ENCODE assay signal across 11 cellular contexts in the genomic region with DNA sequence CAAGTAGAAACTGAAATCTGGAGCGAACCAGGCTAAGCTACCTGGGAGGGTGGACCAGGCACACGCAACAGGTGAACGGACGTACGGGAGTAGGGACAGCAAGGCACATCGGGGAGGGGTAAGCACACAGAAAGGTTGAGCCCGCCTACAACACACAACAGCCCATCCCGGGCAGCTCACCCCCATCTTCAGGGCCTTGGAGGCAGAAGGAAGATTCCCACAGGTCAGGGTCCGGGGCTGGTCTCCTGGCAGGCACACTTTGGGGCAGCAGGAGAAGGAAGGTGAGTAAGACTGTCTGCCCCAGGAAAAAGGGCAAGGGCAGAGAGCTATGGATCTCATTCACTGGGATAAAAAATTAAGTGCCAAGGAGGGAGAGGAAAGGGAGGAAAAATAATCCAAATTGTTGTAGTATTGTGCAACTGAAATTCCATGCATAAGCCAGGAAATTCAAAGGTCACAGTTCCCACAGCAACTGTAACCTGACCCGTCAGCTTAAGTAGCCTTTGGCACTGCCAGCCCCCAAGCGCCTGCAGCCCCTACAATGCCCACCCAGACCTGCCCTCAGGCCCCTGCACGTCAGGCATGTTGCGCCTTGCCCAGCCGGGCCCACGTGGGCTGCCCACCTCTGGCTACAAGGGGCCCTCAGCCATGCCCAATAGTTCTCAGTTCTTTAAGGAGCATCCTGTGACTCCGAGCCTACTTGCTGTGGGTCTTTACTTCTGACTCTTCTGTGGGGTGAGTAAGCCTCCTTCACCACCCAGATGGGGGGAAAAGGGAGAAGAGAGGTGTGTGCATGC. TPM values are rescaled to one million over a fixed set of nuclear protein-coding genes. Genes with fewer than 3 reads are reported as not detected.
DNase-seq lines count a peak whose midpoint lies in the region; ATAC-seq, FAIRE-seq and TF ChIP-seq lines count a peak whose summit lies in the region.
"Had no signal": no experiment of that assay in that cellular context is flagged by ENCODE, and none has a peak within 500 bp of the region (broad histone marks: within the 10 kb centered on the region; RNA-seq: fewer than 3 reads in every experiment).

No MANE protein-coding gene starts in this region.

- H3K4me2 ChIP-seq in HepG2 (ENCODE audit: low read depth, low read length): peak overlapping the region; percentile 92
- H3K4me2 ChIP-seq: KMS-11 had no signal

- H3K36me3 ChIP-seq in HepG2 (replicated peaks in 1 of 2; ENCODE audit: control insufficient read depth in 1 of 2, insufficient read depth in 2 of 2, low read length in 2 of 2): no peaks in the 10 kb centered on the region

- H3K27me3 ChIP-seq in HepG2 (ENCODE audit: control insufficient read depth in 1 of 2, insufficient read depth in 2 of 2, low read length in 2 of 2): no peaks in the 10 kb centered on the region

- peaks cover 2% of the 10 kb centered on the region for H3K4me1 Mint-ChIP-seq in activated naive CD4-positive, alpha-beta T cell treated with anti-CD3 and anti-CD28 coated beads, Interleukin-2, amount 10 ng/mL, durations not matched to agents 7 days and 5 days

- peak overlapping the region; percentile 80 for H3K27ac ChIP-seq in HepG2 (ENCODE audit: extremely low read length, insufficient read depth, low read length)
- H3K27ac ChIP-seq: KMS-11 had no signal

- in situ Hi-C loops in HepG2 (cut with HindIII; ENCODE audit: extremely low pct_ligation_motif_present, low pct_unique_long_range_greater_than_20kb) (no loop called here), GM13977 (cut with MboI; ENCODE audit: low pct_unique_long_range_greater_than_20kb, low sequenced_read_pairs, unreplicated experiment) (no loop called here)

- POLR2A ChIA-PET in HepG2 (lab: Yijun Ruan, JAX): interaction anchor here (0.7 to 1.5 kb wide), 6 partner anchors 10 to 105 kb away, joined by 3 to 5 read pairs (median 3); a partner anchor contains a TSS

- FAIRE-seq in HepG2 (lab: Jason Lieb, UNC): peak; percentile 91
- FAIRE-seq in urothelium cell line (lab: Jason Lieb, UNC): no peak

- CTCF ChIA-PET in activated naive CD4-positive, alpha-beta T cell treated with anti-CD3 and anti-CD28 coated beads, Interleukin-2, amount 10 ng/mL, durations not matched to agents 7 days and 5 days (lab: Charles Lee): no interaction called here
- CTCF ChIA-PET in HepG2 (lab: Yijun Ruan, JAX; ENCODE audit: low intra/inter-chr PET ratio, low total read pairs): no interaction called here

- TF ChIP-seq EP300 in HepG2 (IDR thresholded peaks at IDR 0.05; ENCODE audit: low read depth in 2 of 2, low read length in 2 of 2) (peak; percentile 73 to 74; a peak in 2 of 4 replicates), HepG2 (CRISPR knock-in tag; IDR thresholded peaks at IDR 0.05; ENCODE audit: borderline replicate concordance) (no peak)

- BruUV-seq in HepG2 (replicated peaks; lab: Mats Ljungman, UMichigan): no TSS peak

- H2AFZ ChIP-seq in HepG2 (ENCODE audit: low read length): no peak overlapping the region

- peak; percentile 92 for ATAC-seq in HepG2

- H3K27ac Mint-ChIP-seq in activated naive CD4-positive, alpha-beta T cell treated with anti-CD3 and anti-CD28 coated beads, Interleukin-2, amount 10 ng/mL, durations not matched to agents 7 days and 5 days: peak overlapping the region; percentile 50
- H3K27ac Mint-ChIP-seq: dendritic cell treated with granulocyte-macrophage colony-stimulating factor and Interleukin-4, amounts not matched to agents 40 ng/mL and 50 ng/mL, for 4 days had no signal

- no peak for TF ChIP-seq POLR2A in HepG2 (IDR thresholded peaks at IDR 0.05; ENCODE audit: insufficient read depth in 1 of 2, low read depth in 2 of 2, low read length in 2 of 2)

- H3K4me1 ChIP-seq in HepG2 (ENCODE audit: insufficient read depth, low read length): peaks cover 61% of the 10 kb centered on the region

- H3K4me3 ChIP-seq in HepG2 (replicated peaks in 1 of 3; ENCODE audit: insufficient read depth in 1 of 3, low read depth in 2 of 3, low read length in 3 of 3): peak overlapping the region; percentile 36 to 75 (median 52)

- peaks cover 77% of the 10 kb centered on the region for H3K79me2 ChIP-seq in HepG2 (ENCODE audit: insufficient read depth, low read length)

- no peaks in the 10 kb centered on the region for H4K20me1 ChIP-seq in HepG2 (ENCODE audit: insufficient read depth, low read length)

- no peak overlapping the region for H3K4me3 Mint-ChIP-seq in activated naive CD4-positive, alpha-beta T cell treated with anti-CD3 and anti-CD28 coated beads, Interleukin-2, amount 10 ng/mL, durations not matched to agents 7 days and 5 days
- H3K4me3 Mint-ChIP-seq: dendritic cell treated with granulocyte-macrophage colony-stimulating factor and Interleukin-4, amounts not matched to agents 40 ng/mL and 50 ng/mL, for 4 days had no signal

- H3K27me3 Mint-ChIP-seq in activated naive CD4-positive, alpha-beta T cell treated with anti-CD3 and anti-CD28 coated beads, Interleukin-2, amount 10 ng/mL, durations not matched to agents 7 days and 5 days: no peaks in the 10 kb centered on the region
- H3K27me3 Mint-ChIP-seq: dendritic cell treated with granulocyte-macrophage colony-stimulating factor and Interleukin-4, amounts not matched to agents 40 ng/mL and 50 ng/mL, for 4 days had no signal

- no peaks in the 10 kb centered on the region for H3K9me3 ChIP-seq in HepG2 (ENCODE audit: low read length)

- no peak for TF ChIP-seq RAD21 in HepG2 (CRISPR knock-in tag; IDR thresholded peaks at IDR 0.05)

- H3K9ac ChIP-seq in HepG2 (ENCODE audit: insufficient read depth, low read depth, low read length): peak overlapping the region; percentile 66
- H3K9ac ChIP-seq: KMS-11 had no signal

- 8% methylated on average over 13 of the region's 16 CpGs for WGBS in HepG2 (ENCODE audit: low lambda C conversion rate)

- no peaks in the 10 kb centered on the region for H3K9me3 Mint-ChIP-seq in activated naive CD4-positive, alpha-beta T cell treated with anti-CD3 and anti-CD28 coated beads, Interleukin-2, amount 10 ng/mL, durations not matched to agents 7 days and 5 days
- H3K9me3 Mint-ChIP-seq: dendritic cell treated with granulocyte-macrophage colony-stimulating factor and Interleukin-4, amounts not matched to agents 40 ng/mL and 50 ng/mL, for 4 days had no signal

- no peaks in the 10 kb centered on the region for H3K36me3 Mint-ChIP-seq in activated naive CD4-positive, alpha-beta T cell treated with anti-CD3 and anti-CD28 coated beads, Interleukin-2, amount 10 ng/mL, durations not matched to agents 7 days and 5 days

- no peak for TF ChIP-seq CTCF in HepG2 (CRISPR knock-in tag; IDR thresholded peaks at IDR 0.05)
- TF ChIP-seq CTCF in GM13977 (IDR thresholded peaks at IDR 0.05; ENCODE audit: extremely low read depth, insufficient read depth, missing control alignments): no peak

- intact Hi-C loops in HepG2 (cut with micrococcal nuclease; ENCODE audit: unreplicated experiment): no loop called here

- no peak for DNase-seq in activated naive CD4-positive, alpha-beta T cell treated with anti-CD3 and anti-CD28 coated beads, Interleukin-2, amount 10 ng/mL, durations not matched to agents 7 days and 5 days
- no peak for DNase-seq in activated naive CD4-positive, alpha-beta T cell treated with Interleukin-2 at 50 U/mL for 16 hours
- DNase-seq in dedifferentiated amniotic fluid mesenchymal stem cell (ENCODE audit: extremely low spot score) (peak; percentile 78), HepG2 (ENCODE audit: low spot score) (peak; percentile 84), urothelium cell line (ENCODE audit: low spot score) (peak; percentile 29), DMS79 treated with DMSO at 0.1 percent for 48 hours (lab: John Stamatoyannopoulos, UW) (no peak), GM13977 (ENCODE audit: low spot score) (no peak), nucleus accumbens (lab: John Stamatoyannopoulos, UW) (no peak)
- DNase-seq: AML-193 had no signal

TF ChIP-seq in HepG2, 621 proteins besides CTCF, POLR2A, EP300 and RAD21 (continues in another document):
- TF ChIP-seq ZBTB38 (CRISPR knock-in tag; IDR thresholded peaks at IDR 0.05): 0 out of 2 replicates have a peak, but pooled peaks have one; percentile 13
- TF ChIP-seq FOXO1 (CRISPR knock-in tag; IDR thresholded peaks at IDR 0.05): 0 out of 2 replicates have a peak, but pooled peaks have one; percentile 22
- TF ChIP-seq ZNF720 (CRISPR knock-in tag; IDR thresholded peaks at IDR 0.05): 0 out of 2 replicates have a peak, but pooled peaks have one; percentile 19
- TF ChIP-seq LCORL (IDR thresholded peaks at IDR 0.05): peak; percentile 75; the same call in 1 of the 2 replicates
- TF ChIP-seq LCORL (CRISPR knock-in tag; IDR thresholded peaks at IDR 0.05): peak; percentile 96
- TF ChIP-seq FOXC1 (CRISPR knock-in tag; IDR thresholded peaks at IDR 0.05; ENCODE audit: borderline replicate concordance): no peak
- TF ChIP-seq TBL1XR1 (IDR thresholded peaks at IDR 0.05; ENCODE audit: borderline replicate concordance, low read length, partially characterized antibody): peak; percentile 46

RNA-seq across cellular contexts. Expression of a gene that starts 51.8 kb away (rescaled TPM):
- 9.5 and 12.5 TPM in 2 replicates for total RNA-seq in HepG2 (2016; rRNA removed; fragmentation: Illumina TruSeq; extraction: Trizol)
- 2.6 and 2.9 TPM in 2 replicates for total RNA-seq in HepG2 (2016; cell fraction: cytosol; rRNA removed; fragmentation: Illumina TruSeq; extraction: Trizol; ENCODE audit: low read depth)
- 8.6 and 11.9 TPM in 2 replicates for total RNA-seq in HepG2 (2016; cell fraction: insoluble cytoplasmic fraction; rRNA removed; fragmentation: Illumina TruSeq; extraction: Trizol)
- total RNA-seq in HepG2 (2016; cell fraction: membrane; rRNA removed; fragmentation: Illumina TruSeq; extraction: Trizol): 4.2 and 6.1 TPM in 2 replicates
- 31.3 and 35.0 TPM in 2 replicates for total RNA-seq in HepG2 (2016; cell fraction: nucleus; rRNA removed; fragmentation: Illumina TruSeq; extraction: Trizol)
- polyA plus RNA-seq in HepG2 (2011; rRNA removed): 5.3 and 5.6 TPM in 2 replicates
- 2.5 and 3.1 TPM in 2 replicates for polyA plus RNA-seq in HepG2 (2011; cell fraction: cytosol; rRNA removed)
- polyA plus RNA-seq in HepG2 (2011; cell fraction: nucleus; rRNA removed): 32.9 and 43.0 TPM in 2 replicates
- polyA plus RNA-seq in HepG2 (2012): 9.2 and 10.8 TPM in 2 replicates
- polyA plus RNA-seq in HepG2 (2016; cell fraction: cytosol; fragmentation: Illumina TruSeq; extraction: Trizol; ENCODE audit: low read depth): 0.59 and 1.1 TPM in 2 replicates
- polyA plus RNA-seq in HepG2 (2016; cell fraction: insoluble cytoplasmic fraction; fragmentation: Illumina TruSeq; extraction: Trizol; ENCODE audit: low read depth): 3.5 and 3.6 TPM in 2 replicates
- polyA plus RNA-seq in HepG2 (2016; cell fraction: membrane; fragmentation: Illumina TruSeq; extraction: Trizol; ENCODE audit: low read depth): 0.53 and 1.1 TPM in 2 replicates
- 34.4 and 36.4 TPM in 2 replicates for polyA plus RNA-seq in HepG2 (2016; cell fraction: nucleus; fragmentation: Illumina TruSeq; extraction: Trizol; ENCODE audit: insufficient read depth, low read depth)
- 12.7 and 28.5 TPM in 2 replicates for polyA minus RNA-seq in HepG2 (2011; rRNA and poly(A)+ RNA removed; ENCODE audit: low replicate concordance)
- 3.7 and 4.4 TPM in 2 replicates for polyA minus RNA-seq in HepG2 (2011; cell fraction: cytosol; rRNA and poly(A)+ RNA removed)
- 28.5 and 33.0 TPM in 2 replicates for polyA minus RNA-seq in HepG2 (2011; cell fraction: nucleus; rRNA and poly(A)+ RNA removed)

Comparison
In these comparisons a context has a peak if more than half of its experiments do, and no peak if none do; other contexts are left out.
1. DNase-seq: peak in dedifferentiated amniotic fluid mesenchymal stem cell (single experiment), HepG2 (single experiment) and urothelium cell line (single experiment); none in activated naive CD4-positive, alpha-beta T cell treated with anti-CD3 and anti-CD28 coated beads, Interleukin-2, amount 10 ng/mL, durations not matched to agents 7 days and 5 days (single experiment), activated naive CD4-positive, alpha-beta T cell treated with Interleukin-2 at 50 U/mL for 16 hours (single experiment), DMS79 treated with DMSO at 0.1 percent for 48 hours (single experiment), GM13977 (single experiment) and nucleus accumbens (0 of 56).